ENCODE assay signal across 10 cellular contexts in the genomic region with DNA sequence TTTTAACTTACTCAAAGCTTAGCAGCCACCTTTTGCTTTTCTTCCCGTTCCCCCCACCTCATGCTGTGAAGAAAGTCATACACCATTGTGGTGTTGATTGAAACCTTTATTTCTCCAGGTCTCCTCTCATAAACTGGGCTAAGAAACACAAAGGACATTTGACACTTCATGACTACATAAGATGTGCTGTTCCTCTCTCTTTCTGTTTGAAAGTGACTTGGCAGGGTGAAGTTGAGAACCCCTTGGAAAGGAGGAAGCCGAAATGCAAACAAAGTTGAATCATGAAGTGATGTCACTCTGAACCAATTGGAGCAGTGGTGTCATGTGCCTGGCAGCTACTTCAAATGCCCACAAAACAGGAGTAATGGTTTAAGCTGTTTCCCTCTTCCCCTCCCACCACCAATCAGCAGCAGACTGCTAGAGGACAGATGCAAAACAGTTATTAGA.
DNase-seq lines count a peak whose midpoint lies in the region; ATAC-seq and TF ChIP-seq lines count a peak whose summit lies in the region.
"Had no signal": no experiment of that assay in that cellular context is flagged by ENCODE, and none has a peak within 500 bp of the region (broad histone marks: within the 10 kb centered on the region; RNA-seq: fewer than 3 reads in every experiment).

No MANE protein-coding gene starts in this region.

- H3K4me3 ChIP-seq in effector memory CD4-positive, alpha-beta T cell (ENCODE audit: insufficient read depth, low read depth, low read length, poor library complexity, severe bottlenecking) = no peak overlapping the region

- H3K36me3 ChIP-seq in effector memory CD4-positive, alpha-beta T cell (ENCODE audit: control insufficient read depth, insufficient read depth, low read length) = no peaks in the 10 kb centered on the region

- no peaks in the 10 kb centered on the region for H3K4me1 ChIP-seq in effector memory CD4-positive, alpha-beta T cell (ENCODE audit: control insufficient read depth, insufficient read depth, low read length, poor library complexity, severe bottlenecking)

- DNase-seq in EL = peak; percentile 74
- peak; percentile 56 to 62 for DNase-seq in NCI-H187 (lab: John Stamatoyannopoulos, UW)
- DNase-seq in dedifferentiated amniotic fluid mesenchymal stem cell (ENCODE audit: extremely low spot score) = peak; percentile 60
- peak; percentile 77 for DNase-seq in non-pigmented ciliary epithelial cell (ENCODE audit: low read depth)
- DNase-seq in effector memory CD4-positive, alpha-beta T cell = no peak
- DNase-seq in omental fat pad (ENCODE audit: low spot score) = no peak
- DNase-seq in cerebellar nuclear complex (lab: John Stamatoyannopoulos, UW) = no peak
- DNase-seq in SK-N-DZ (ENCODE audit: low spot score) = no peak
- DNase-seq: naive B cell, NCI-H1436 had no signal

- H3K27ac ChIP-seq in effector memory CD4-positive, alpha-beta T cell (ENCODE audit: insufficient read depth, low read length, poor library complexity, severe bottlenecking) = no peak overlapping the region

- H3K27me3 ChIP-seq in effector memory CD4-positive, alpha-beta T cell (replicated peaks; ENCODE audit: control insufficient read depth, insufficient read depth, low read length, poor library complexity, severe bottlenecking) = no peaks in the 10 kb centered on the region

- H3K9me3 ChIP-seq in effector memory CD4-positive, alpha-beta T cell (ENCODE audit: control insufficient read depth, low read length) = peaks cover 3% of the 10 kb centered on the region

- TF ChIP-seq CTCF in omental fat pad (IDR thresholded peaks at IDR 0.05) = no peak

- ATAC-seq in omental fat pad (ENCODE audit: low FRiP score) = no peak

Comparison
In these comparisons a context has a peak if more than half of its experiments do, and no peak if none do; other contexts are left out.
1. DNase-seq: peak in EL (single experiment), NCI-H187 (2 of 2), dedifferentiated amniotic fluid mesenchymal stem cell (single experiment) and non-pigmented ciliary epithelial cell (single experiment); none in effector memory CD4-positive, alpha-beta T cell (0 of 3), omental fat pad (single experiment), cerebellar nuclear complex (0 of 2) and SK-N-DZ (single experiment).